ENCODE assay signal across 26 cellular contexts in the genomic region with DNA sequence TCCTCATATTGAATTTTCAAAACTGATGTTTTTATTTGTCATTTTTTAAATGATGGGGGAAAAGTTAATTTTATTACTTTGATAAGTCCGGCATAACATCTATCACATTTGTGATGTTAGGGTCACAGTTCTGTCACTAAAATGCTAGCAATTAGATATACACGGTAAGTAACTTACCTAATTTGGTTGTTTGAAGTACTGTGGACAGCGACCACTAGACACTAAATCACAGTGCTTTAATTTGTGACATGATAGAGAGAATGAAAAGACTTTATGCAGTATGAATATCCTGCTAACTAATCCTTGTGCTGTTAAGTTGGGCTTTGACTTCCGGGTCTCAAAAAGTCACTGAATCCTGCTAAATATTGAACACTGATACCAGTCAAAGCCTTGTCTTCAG.
DNase-seq lines count a peak whose midpoint lies in the region; ATAC-seq, FAIRE-seq and TF ChIP-seq lines count a peak whose summit lies in the region.
"Had no signal": no experiment of that assay in that cellular context is flagged by ENCODE, and none has a peak within 500 bp of the region (broad histone marks: within the 10 kb centered on the region; RNA-seq: fewer than 3 reads in every experiment).

No MANE protein-coding gene starts in this region.

- TF ChIP-seq EP300 in Ishikawa (IDR thresholded peaks at IDR 0.05; ENCODE audit: borderline replicate concordance): no peak

- FAIRE-seq in D721Med (lab: Jason Lieb, UNC): peak; percentile 21
- FAIRE-seq: A549, GM12878, GM18507 had no signal

- no peak overlapping the region for H3K4me2 ChIP-seq in GM23338
- H3K4me2 ChIP-seq: A549; BLaER1 treated with 17β-estradiol and CSF1 and Interleukin-3, amounts not matched to agents 10 nM and 100 nM had no signal

- no peaks in the 10 kb centered on the region for H4K20me1 ChIP-seq in GM23338 (replicated peaks; ENCODE audit: insufficient read depth)
- H4K20me1 ChIP-seq: BLaER1 treated with 17β-estradiol and CSF1 and Interleukin-3, amounts not matched to agents 10 nM and 100 nM had no signal

- H3K4me1 Mint-ChIP-seq in GM23338: no peaks in the 10 kb centered on the region
- H3K4me1 Mint-ChIP-seq: B cell had no signal

- no peaks in the 10 kb centered on the region for H3K36me3 ChIP-seq in GM23338 (ENCODE audit: insufficient read depth)
- H3K36me3 ChIP-seq: BLaER1 treated with 17β-estradiol and CSF1 and Interleukin-3, amounts not matched to agents 10 nM and 100 nM had no signal

- no peaks in the 10 kb centered on the region for H3K27me3 Mint-ChIP-seq in GM23338 (ENCODE audit: insufficient read depth, low read depth, poor library complexity)
- H3K27me3 Mint-ChIP-seq: B cell; CD4-positive, alpha-beta T cell had no signal

- H3K27ac Mint-ChIP-seq in GM23338: no peak overlapping the region
- H3K27ac Mint-ChIP-seq: B cell; CD4-positive, alpha-beta T cell; CD8-positive, alpha-beta T cell had no signal

- no peaks in the 10 kb centered on the region for H3K4me1 ChIP-seq in GM23338 (ENCODE audit: insufficient read depth)
- H3K4me1 ChIP-seq: A549; BLaER1 treated with 17β-estradiol and CSF1 and Interleukin-3, amounts not matched to agents 10 nM and 100 nM; Caco-2 had no signal

- H3K79me2 ChIP-seq in GM23338 (replicated peaks; ENCODE audit: insufficient read depth): no peaks in the 10 kb centered on the region

- H3K4me3 ChIP-seq in GM23338: no peak overlapping the region
- no peak overlapping the region for H3K4me3 ChIP-seq in coronary artery
- H3K4me3 ChIP-seq: A549; BLaER1 treated with 17β-estradiol and CSF1 and Interleukin-3, amounts not matched to agents 10 nM and 100 nM; GM12878 had no signal

- ATAC-seq in GM23338 (no peak), GM21528 (IDR thresholded peaks at IDR 0.05; ENCODE audit: low FRiP score, unreplicated experiment) (no peak), HG02763 (IDR thresholded peaks at IDR 0.05; ENCODE audit: unreplicated experiment) (no peak)
- ATAC-seq: A549; CD8-positive, alpha-beta T cell; GM12878 had no signal

- H3F3A ChIP-seq in GM23338 (replicated peaks; ENCODE audit: low read depth): no peaks in the 10 kb centered on the region

- no peak overlapping the region for H2AFZ ChIP-seq in GM23338

- DNase-seq in D721Med (ENCODE audit: insufficient read length, low spot score) (no peak), GM23338 (ENCODE audit: low spot score) (no peak), hypothalamus (lab: John Stamatoyannopoulos, UW) (no peak), coronary artery (ENCODE audit: low spot score) (no peak)
- DNase-seq: 8988T; AML-193; Caco-2; Calu3; CD4-positive, alpha-beta T cell; CD8-positive, alpha-beta T cell; DMS 273 treated with DMSO at 0.1 percent for 48 hours; DMS153; DMS53; DMS79; DND-41; EL; GDM1 had no signal

- H3K27me3 ChIP-seq in GM23338 (ENCODE audit: insufficient read depth): no peaks in the 10 kb centered on the region
- H3K27me3 ChIP-seq: BLaER1 treated with 17β-estradiol and CSF1 and Interleukin-3, amounts not matched to agents 10 nM and 100 nM had no signal

- no peaks in the 10 kb centered on the region for H3K9me2 ChIP-seq in GM23338 (ENCODE audit: insufficient read depth)

- H3K9me3 Mint-ChIP-seq in GM23338: peaks cover 6% of the 10 kb centered on the region

- no peak for TF ChIP-seq CTCF in D721Med (IDR thresholded peaks at IDR 0.05; ENCODE audit: insufficient read depth, missing control alignments)
- TF ChIP-seq CTCF in GM23338 (conservative IDR thresholded peaks at IDR 0.05; ENCODE audit: low read depth in 2 of 2): no peak
- TF ChIP-seq CTCF in coronary artery (IDR thresholded peaks at IDR 0.05): no peak

- TF ChIP-seq RAD21 in Ishikawa (IDR thresholded peaks at IDR 0.05; ENCODE audit: low read depth): no peak

- H3K27ac ChIP-seq in GM23338 (ENCODE audit: low read depth) (no peak overlapping the region), coronary artery (no peak overlapping the region)
- H3K27ac ChIP-seq: A549; BLaER1 treated with 17β-estradiol and CSF1 and Interleukin-3, amounts not matched to agents 10 nM and 100 nM; C4-2B had no signal

- no peak overlapping the region for H3K4me3 Mint-ChIP-seq in GM23338
- H3K4me3 Mint-ChIP-seq: B cell; CD4-positive, alpha-beta T cell; CD8-positive, alpha-beta T cell had no signal

- H3K36me3 Mint-ChIP-seq in GM23338 (ENCODE audit: low read depth): peaks cover 7% of the 10 kb centered on the region; the same call in 2 of the 3 replicates
- H3K36me3 Mint-ChIP-seq: CD8-positive, alpha-beta T cell had no signal

TF ChIP-seq in GM23338, 12 proteins besides CTCF, POLR2A, EP300 and RAD21:
- TF ChIP-seq, protein P1, sequence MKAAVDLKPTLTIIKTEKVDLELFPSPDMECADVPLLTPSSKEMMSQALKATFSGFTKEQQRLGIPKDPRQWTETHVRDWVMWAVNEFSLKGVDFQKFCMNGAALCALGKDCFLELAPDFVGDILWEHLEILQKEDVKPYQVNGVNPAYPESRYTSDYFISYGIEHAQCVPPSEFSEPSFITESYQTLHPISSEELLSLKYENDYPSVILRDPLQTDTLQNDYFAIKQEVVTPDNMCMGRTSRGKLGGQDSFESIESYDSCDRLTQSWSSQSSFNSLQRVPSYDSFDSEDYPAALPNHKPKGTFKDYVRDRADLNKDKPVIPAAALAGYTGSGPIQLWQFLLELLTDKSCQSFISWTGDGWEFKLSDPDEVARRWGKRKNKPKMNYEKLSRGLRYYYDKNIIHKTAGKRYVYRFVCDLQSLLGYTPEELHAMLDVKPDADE (IDR thresholded peaks at IDR 0.05): no peak
- TF ChIP-seq, protein P2, sequence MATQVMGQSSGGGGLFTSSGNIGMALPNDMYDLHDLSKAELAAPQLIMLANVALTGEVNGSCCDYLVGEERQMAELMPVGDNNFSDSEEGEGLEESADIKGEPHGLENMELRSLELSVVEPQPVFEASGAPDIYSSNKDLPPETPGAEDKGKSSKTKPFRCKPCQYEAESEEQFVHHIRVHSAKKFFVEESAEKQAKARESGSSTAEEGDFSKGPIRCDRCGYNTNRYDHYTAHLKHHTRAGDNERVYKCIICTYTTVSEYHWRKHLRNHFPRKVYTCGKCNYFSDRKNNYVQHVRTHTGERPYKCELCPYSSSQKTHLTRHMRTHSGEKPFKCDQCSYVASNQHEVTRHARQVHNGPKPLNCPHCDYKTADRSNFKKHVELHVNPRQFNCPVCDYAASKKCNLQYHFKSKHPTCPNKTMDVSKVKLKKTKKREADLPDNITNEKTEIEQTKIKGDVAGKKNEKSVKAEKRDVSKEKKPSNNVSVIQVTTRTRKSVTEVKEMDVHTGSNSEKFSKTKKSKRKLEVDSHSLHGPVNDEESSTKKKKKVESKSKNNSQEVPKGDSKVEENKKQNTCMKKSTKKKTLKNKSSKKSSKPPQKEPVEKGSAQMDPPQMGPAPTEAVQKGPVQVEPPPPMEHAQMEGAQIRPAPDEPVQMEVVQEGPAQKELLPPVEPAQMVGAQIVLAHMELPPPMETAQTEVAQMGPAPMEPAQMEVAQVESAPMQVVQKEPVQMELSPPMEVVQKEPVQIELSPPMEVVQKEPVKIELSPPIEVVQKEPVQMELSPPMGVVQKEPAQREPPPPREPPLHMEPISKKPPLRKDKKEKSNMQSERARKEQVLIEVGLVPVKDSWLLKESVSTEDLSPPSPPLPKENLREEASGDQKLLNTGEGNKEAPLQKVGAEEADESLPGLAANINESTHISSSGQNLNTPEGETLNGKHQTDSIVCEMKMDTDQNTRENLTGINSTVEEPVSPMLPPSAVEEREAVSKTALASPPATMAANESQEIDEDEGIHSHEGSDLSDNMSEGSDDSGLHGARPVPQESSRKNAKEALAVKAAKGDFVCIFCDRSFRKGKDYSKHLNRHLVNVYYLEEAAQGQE (IDR thresholded peaks at IDR 0.05; ENCODE audit: unreplicated experiment): peak; percentile 25

TF ChIP-seq in Ishikawa, 13 proteins besides CTCF, POLR2A, EP300 and RAD21:
- TF ChIP-seq, protein P3, sequence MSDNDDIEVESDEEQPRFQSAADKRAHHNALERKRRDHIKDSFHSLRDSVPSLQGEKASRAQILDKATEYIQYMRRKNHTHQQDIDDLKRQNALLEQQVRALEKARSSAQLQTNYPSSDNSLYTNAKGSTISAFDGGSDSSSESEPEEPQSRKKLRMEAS (IDR thresholded peaks at IDR 0.05): no peak
- TF ChIP-seq, protein P2 (IDR thresholded peaks at IDR 0.05; ENCODE audit: low read depth): peak; percentile 54; the same call in 1 of the 2 replicates
